ENCODE assay signal across 8 cellular contexts in genomic region chr15:21063512-21063911, GRCh38.
A peak's percentile ranks its signal among the peaks of the same experiment; 100 is the strongest.
DNase-seq lines count a peak whose midpoint lies in the region; ATAC-seq and TF ChIP-seq lines count a peak whose summit lies in the region.
"Not testable (repeated sequence)": the region's sequence is repeated elsewhere in the genome, so short reads cannot be mapped to it uniquely, and the experiment has no call there.

No MANE protein-coding gene starts in this region.

- WGBS in aorta, 2 donors: 36 to 55% methylated on average over 4 to 6 of the region's 6 CpGs

- not testable (repeated sequence) for H3K9me2 ChIP-seq in Karpas-422 (replicated peaks; ENCODE audit: insufficient read depth, low read length)

- not testable (repeated sequence) for H3K79me2 ChIP-seq in Karpas-422 (ENCODE audit: low read length)

- ATAC-seq in RWPE2 (ENCODE audit: low read depth) (peak; percentile 33; the same call in 2 of the 3 replicates), upper lobe of right lung (peak; percentile 46)
- ATAC-seq in Right ventricle myocardium inferior; aorta (ENCODE audit: low FRiP score): not testable (repeated sequence)

- not testable (repeated sequence) for H3K4me2 ChIP-seq in Karpas-422 (ENCODE audit: low read depth, low read length, poor library complexity, severe bottlenecking)

- H3K27ac ChIP-seq in Karpas-422 (ENCODE audit: low read length); RWPE2 (ENCODE audit: poor library complexity, severe bottlenecking); upper lobe of right lung; aorta (ENCODE audit: low read depth in 1 of 2, low read length in 2 of 2): not testable (repeated sequence)

- DNase-seq in Karpas-422 (peak; percentile 5), RWPE2 (ENCODE audit: low spot score) (peak; percentile 26), Right ventricle myocardium inferior (ENCODE audit: missing footprints) (peak; percentile 28), kidney tubule cell (ENCODE audit: low spot score) (peak; percentile 0), mesenteric fat pad (ENCODE audit: low spot score) (peak; percentile 47), superior temporal gyrus (ENCODE audit: extremely low spot score) (peak; percentile 0), aorta (peak; percentile 33 to 53)
- not testable (repeated sequence) for DNase-seq in upper lobe of right lung

- not testable (repeated sequence) for H3K36me3 ChIP-seq in Karpas-422 (ENCODE audit: insufficient read depth, low read length); RWPE2 (ENCODE audit: low read depth); upper lobe of right lung; aorta (ENCODE audit: control insufficient read depth in 1 of 2, insufficient read depth in 2 of 2, low read length in 1 of 2)

- TF ChIP-seq CTCF in RWPE2 (IDR thresholded peaks at IDR 0.05; ENCODE audit: poor library complexity, severe bottlenecking); upper lobe of right lung (IDR thresholded peaks at IDR 0.05): not testable (repeated sequence)

- not testable (repeated sequence) for H3K4me1 ChIP-seq in Karpas-422 (ENCODE audit: low read length); RWPE2 (ENCODE audit: insufficient read depth, poor library complexity, severe bottlenecking); upper lobe of right lung; aorta (ENCODE audit: control insufficient read depth in 1 of 2, insufficient read depth in 2 of 2, low read length in 2 of 2)

- H3K27me3 ChIP-seq in Karpas-422 (ENCODE audit: low read length); RWPE2 (ENCODE audit: insufficient read depth, poor library complexity, severe bottlenecking); upper lobe of right lung; aorta (ENCODE audit: control insufficient read depth in 1 of 2, insufficient read depth in 2 of 2, low read length in 1 of 2): not testable (repeated sequence)

- H3K4me3 ChIP-seq in Karpas-422 (ENCODE audit: low read length); RWPE2 (ENCODE audit: severe bottlenecking); upper lobe of right lung; aorta (ENCODE audit: low read length in 2 of 2): not testable (repeated sequence)

- H3K9ac ChIP-seq in Karpas-422 (ENCODE audit: low read length): not testable (repeated sequence)

- not testable (repeated sequence) for H2AFZ ChIP-seq in Karpas-422 (ENCODE audit: low read length)

- H4K20me1 ChIP-seq in Karpas-422 (ENCODE audit: insufficient read depth, low read depth, low read length): not testable (repeated sequence)

- intact Hi-C loops in Right ventricle myocardium inferior (cut with DNase I); upper lobe of right lung (cut with DNase I); aorta (cut with DNase I): not testable (repeated sequence)

- H3K9me3 ChIP-seq in Karpas-422 (ENCODE audit: low read length); RWPE2 (ENCODE audit: severe bottlenecking); upper lobe of right lung; aorta (ENCODE audit: control insufficient read depth, low read length): not testable (repeated sequence)
